Comparison of ENCODE assay signal across 22 cellular contexts in the genomic region with DNA sequence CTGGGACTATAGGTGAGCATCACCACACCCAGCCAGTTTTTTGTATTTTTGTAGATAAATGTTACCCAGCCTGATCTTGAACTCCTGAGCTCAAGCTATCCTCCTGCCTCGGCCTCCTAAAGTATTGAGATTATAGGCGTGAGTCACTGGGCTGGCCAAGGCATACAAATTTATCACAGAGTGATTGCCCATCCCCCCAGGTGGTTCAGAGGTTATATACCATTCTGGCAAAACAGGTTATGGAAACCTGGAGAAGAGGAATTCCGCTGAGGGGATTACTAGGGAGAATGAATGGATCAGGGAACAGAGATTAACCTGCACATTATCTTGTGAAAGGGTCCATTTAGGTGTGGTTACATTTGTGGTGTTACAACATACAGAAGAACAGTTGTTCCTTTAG. TPM values are rescaled to one million over a fixed set of nuclear protein-coding genes. Genes with fewer than 3 reads are reported as not detected.
DNase-seq lines count a peak whose midpoint lies in the region; ATAC-seq and TF ChIP-seq lines count a peak whose summit lies in the region.
"Had no signal": no experiment of that assay in that cellular context is flagged by ENCODE, and none has a peak within 500 bp of the region (broad histone marks: within the 10 kb centered on the region; RNA-seq: fewer than 3 reads in every experiment).

No MANE protein-coding gene starts in this region.

- H3K27ac Mint-ChIP-seq in activated CD8-positive, alpha-beta T cell treated with anti-CD3 and anti-CD28 coated beads, Interleukin-2, amount 10 ng/mL, durations not matched to agents 7 days and 5 days, result peak overlapping the region; percentile 63
- H3K27ac Mint-ChIP-seq in activated CD8-positive, alpha-beta T cell treated with anti-CD3 and anti-CD28 coated beads for 36 hours, result no peak overlapping the region
- peak overlapping the region; percentile 52 for H3K27ac Mint-ChIP-seq in WTC11

- CTCF ChIA-PET in activated CD8-positive, alpha-beta T cell treated with anti-CD3 and anti-CD28 coated beads, Interleukin-2, amount 10 ng/mL, durations not matched to agents 7 days and 5 days (lab: Charles Lee), result interaction anchor here (0.6 to 1.5 kb wide), 3 partner anchors 9 to 854 kb away, joined by 3 to 4 read pairs (median 3); no protein-coding TSS in a partner anchor
- CTCF ChIA-PET in activated CD8-positive, alpha-beta T cell treated with anti-CD3 and anti-CD28 coated beads for 36 hours (lab: Charles Lee), result interaction anchor here (0.7 to 0.8 kb wide), 2 partner anchors 96 to 124 kb away, joined by 3 read pairs; no protein-coding TSS in a partner anchor
- CTCF ChIA-PET in WTC11 (lab: Charles Lee), result no interaction called here

- peaks cover 42% of the 10 kb centered on the region for H3K36me3 Mint-ChIP-seq in activated CD8-positive, alpha-beta T cell treated with anti-CD3 and anti-CD28 coated beads, Interleukin-2, amount 10 ng/mL, durations not matched to agents 7 days and 5 days (ENCODE audit: low read depth)
- peaks cover 21% of the 10 kb centered on the region for H3K36me3 Mint-ChIP-seq in activated CD8-positive, alpha-beta T cell treated with anti-CD3 and anti-CD28 coated beads for 36 hours (ENCODE audit: low read depth)
- peaks cover 29% of the 10 kb centered on the region for H3K36me3 Mint-ChIP-seq in WTC11

- POLR2A ChIA-PET in activated CD8-positive, alpha-beta T cell treated with anti-CD3 and anti-CD28 coated beads, Interleukin-2, amount 10 ng/mL, durations not matched to agents 7 days and 5 days (lab: Charles Lee), result no interaction called here
- POLR2A ChIA-PET in activated CD8-positive, alpha-beta T cell treated with anti-CD3 and anti-CD28 coated beads for 36 hours (lab: Charles Lee), result interaction anchor here (3.4 kb wide), 1 partner anchor 8 kb away, joined by 18 read pairs; the partner anchor contains the start of genes ATG13 and HARBI1
- POLR2A ChIA-PET in WTC11 (lab: Charles Lee), result no interaction called here

- no peak for DNase-seq in activated CD8-positive, alpha-beta T cell treated with anti-CD3 and anti-CD28 coated beads, Interleukin-2, amount 10 ng/mL, durations not matched to agents 7 days and 5 days
- DNase-seq in activated CD8-positive, alpha-beta T cell treated with anti-CD3 and anti-CD28 coated beads for 36 hours, result no peak
- DNase-seq in WTC11 (ENCODE audit: low spot score), result no peak
- peak; percentile 65 for DNase-seq in islet precursor cell
- DNase-seq in NOMO-1 (lab: John Stamatoyannopoulos, UW; ENCODE audit: unreplicated experiment in 2 of 2), result no peak
- no peak for DNase-seq in NCI-H187 (lab: John Stamatoyannopoulos, UW)
- DNase-seq in activated effector memory CD4-positive, alpha-beta T cell treated with anti-CD3 and anti-CD28 coated beads, Interleukin-2, amount 50 U/mL, for 16 hours, result no peak
- no peak for DNase-seq in stimulated activated CD4-positive, alpha-beta T cell treated with anti-CD3 and anti-CD28 coated beads, Interleukin-2, amount 100 ng/mL, for 48 hours
- DNase-seq: 8988T, COR-L47, DMS153, EL, GM23248, NCI-H1105, NCI-H2081 treated with DMSO at 0.1 percent for 48 hours, NCI-H510A, NCI-H774, OCI-M1, SHP77 had no signal

- H3K4me3 Mint-ChIP-seq in activated CD8-positive, alpha-beta T cell treated with anti-CD3 and anti-CD28 coated beads, Interleukin-2, amount 10 ng/mL, durations not matched to agents 7 days and 5 days, result no peak overlapping the region
- H3K4me3 Mint-ChIP-seq in activated CD8-positive, alpha-beta T cell treated with anti-CD3 and anti-CD28 coated beads for 36 hours, result no peak overlapping the region
- H3K4me3 Mint-ChIP-seq in WTC11, result no peak overlapping the region
- H3K4me3 Mint-ChIP-seq: CD14-positive monocyte had no signal

- no peaks in the 10 kb centered on the region for H3K9me3 Mint-ChIP-seq in activated CD8-positive, alpha-beta T cell treated with anti-CD3 and anti-CD28 coated beads, Interleukin-2, amount 10 ng/mL, durations not matched to agents 7 days and 5 days (ENCODE audit: insufficient read depth)
- H3K9me3 Mint-ChIP-seq in activated CD8-positive, alpha-beta T cell treated with anti-CD3 and anti-CD28 coated beads for 36 hours, result no peaks in the 10 kb centered on the region
- no peaks in the 10 kb centered on the region for H3K9me3 Mint-ChIP-seq in WTC11

- no peak for TF ChIP-seq CTCF in activated CD8-positive, alpha-beta T cell treated with anti-CD3 and anti-CD28 coated beads for 36 hours (IDR thresholded peaks at IDR 0.05)
- TF ChIP-seq CTCF in WTC11 (IDR thresholded peaks at IDR 0.05), result no peak

- H3K27me3 Mint-ChIP-seq in activated CD8-positive, alpha-beta T cell treated with anti-CD3 and anti-CD28 coated beads, Interleukin-2, amount 10 ng/mL, durations not matched to agents 7 days and 5 days (ENCODE audit: low read depth), result no peaks in the 10 kb centered on the region
- H3K27me3 Mint-ChIP-seq in activated CD8-positive, alpha-beta T cell treated with anti-CD3 and anti-CD28 coated beads for 36 hours, result no peaks in the 10 kb centered on the region
- H3K27me3 Mint-ChIP-seq in WTC11 (ENCODE audit: low read depth), result no peaks in the 10 kb centered on the region

- intact Hi-C loops in activated CD8-positive, alpha-beta T cell treated with anti-CD3 and anti-CD28 coated beads for 36 hours (cut with micrococcal nuclease), result no loop called here

- ATAC-seq in activated CD8-positive, alpha-beta T cell treated with anti-CD3 and anti-CD28 coated beads, Interleukin-2, amount 10 ng/mL, durations not matched to agents 7 days and 5 days, result no peak
- ATAC-seq in activated CD8-positive, alpha-beta T cell treated with anti-CD3 and anti-CD28 coated beads for 36 hours, result no peak
- no peak for ATAC-seq in WTC11
- ATAC-seq: GM12878, K562 had no signal

- H3K4me1 Mint-ChIP-seq in activated CD8-positive, alpha-beta T cell treated with anti-CD3 and anti-CD28 coated beads, Interleukin-2, amount 10 ng/mL, durations not matched to agents 7 days and 5 days (ENCODE audit: low read depth), result peaks cover 9% of the 10 kb centered on the region
- peaks cover 18% of the 10 kb centered on the region for H3K4me1 Mint-ChIP-seq in activated CD8-positive, alpha-beta T cell treated with anti-CD3 and anti-CD28 coated beads for 36 hours (ENCODE audit: low read depth)
- no peaks in the 10 kb centered on the region for H3K4me1 Mint-ChIP-seq in WTC11

TF ChIP-seq in WTC11, 78 proteins besides CTCF, POLR2A, EP300 and RAD21 (continues in another document):
- TF ChIP-seq, protein P1, sequence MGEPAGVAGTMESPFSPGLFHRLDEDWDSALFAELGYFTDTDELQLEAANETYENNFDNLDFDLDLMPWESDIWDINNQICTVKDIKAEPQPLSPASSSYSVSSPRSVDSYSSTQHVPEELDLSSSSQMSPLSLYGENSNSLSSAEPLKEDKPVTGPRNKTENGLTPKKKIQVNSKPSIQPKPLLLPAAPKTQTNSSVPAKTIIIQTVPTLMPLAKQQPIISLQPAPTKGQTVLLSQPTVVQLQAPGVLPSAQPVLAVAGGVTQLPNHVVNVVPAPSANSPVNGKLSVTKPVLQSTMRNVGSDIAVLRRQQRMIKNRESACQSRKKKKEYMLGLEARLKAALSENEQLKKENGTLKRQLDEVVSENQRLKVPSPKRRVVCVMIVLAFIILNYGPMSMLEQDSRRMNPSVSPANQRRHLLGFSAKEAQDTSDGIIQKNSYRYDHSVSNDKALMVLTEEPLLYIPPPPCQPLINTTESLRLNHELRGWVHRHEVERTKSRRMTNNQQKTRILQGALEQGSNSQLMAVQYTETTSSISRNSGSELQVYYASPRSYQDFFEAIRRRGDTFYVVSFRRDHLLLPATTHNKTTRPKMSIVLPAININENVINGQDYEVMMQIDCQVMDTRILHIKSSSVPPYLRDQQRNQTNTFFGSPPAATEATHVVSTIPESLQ (CRISPR knock-in tag; IDR thresholded peaks at IDR 0.05), result no peak
- TF ChIP-seq FOXK1 (CRISPR knock-in tag; IDR thresholded peaks at IDR 0.05) (no peak), IRF2 (CRISPR knock-in tag; IDR thresholded peaks at IDR 0.05; ENCODE audit: borderline replicate concordance, low read depth) (no peak), E2F5 (CRISPR knock-in tag; IDR thresholded peaks at IDR 0.05) (no peak), RORB (CRISPR knock-in tag; IDR thresholded peaks at IDR 0.05) (no peak), ATF3 (CRISPR knock-in tag; conservative IDR thresholded peaks at IDR 0.05) (no peak), NR3C1 (CRISPR knock-in tag; conservative IDR thresholded peaks at IDR 0.05; ENCODE audit: low read depth) (no peak), JUN (CRISPR knock-in tag; IDR thresholded peaks at IDR 0.05) (no peak)
- TF ChIP-seq, protein P2, sequence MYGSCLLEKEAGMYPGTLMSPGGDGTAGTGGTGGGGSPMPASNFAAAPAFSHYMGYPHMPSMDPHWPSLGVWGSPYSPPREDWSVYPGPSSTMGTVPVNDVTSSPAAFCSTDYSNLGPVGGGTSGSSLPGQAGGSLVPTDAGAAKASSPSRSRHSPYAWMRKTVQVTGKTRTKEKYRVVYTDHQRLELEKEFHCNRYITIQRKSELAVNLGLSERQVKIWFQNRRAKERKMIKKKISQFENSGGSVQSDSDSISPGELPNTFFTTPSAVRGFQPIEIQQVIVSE (CRISPR knock-in tag; IDR thresholded peaks at IDR 0.05; ENCODE audit: borderline replicate concordance), result no peak

RNA-seq across cellular contexts. Expression of gene ATG13, which starts 8.1 kb away (rescaled TPM):
- 10 to 100 TPM; 57.8 to 58.4 TPM for total RNA-seq in activated CD8-positive, alpha-beta T cell treated with anti-CD3 and anti-CD28 coated beads, Interleukin-2, amount 10 ng/mL, durations not matched to agents 7 days and 5 days
- total RNA-seq in activated CD8-positive, alpha-beta T cell treated with anti-CD3 and anti-CD28 coated beads for 36 hours, result 10 to 100 TPM; 53.4 to 61.2 TPM
- total RNA-seq in WTC11 (2021), result 73.4 to 85.4 TPM (median 81.7 TPM) in 3 replicates

RNA-seq across cellular contexts. Expression of gene HARBI1, which starts 8.4 kb away (rescaled TPM):
- 1 to 10 TPM; 5.0 to 6.7 TPM for total RNA-seq in activated CD8-positive, alpha-beta T cell treated with anti-CD3 and anti-CD28 coated beads, Interleukin-2, amount 10 ng/mL, durations not matched to agents 7 days and 5 days
- total RNA-seq in activated CD8-positive, alpha-beta T cell treated with anti-CD3 and anti-CD28 coated beads for 36 hours, result 1 to 10 TPM; 3.1 to 3.3 TPM
- 4.4 to 5.6 TPM (median 5.2 TPM) in 3 replicates for total RNA-seq in WTC11 (2021)

RNA-seq across cellular contexts. Expression of gene AMBRA1, which starts 31.6 kb away (rescaled TPM):
- total RNA-seq in activated CD8-positive, alpha-beta T cell treated with anti-CD3 and anti-CD28 coated beads, Interleukin-2, amount 10 ng/mL, durations not matched to agents 7 days and 5 days, result 10 to 100 TPM; 34.0 to 35.1 TPM
- total RNA-seq in activated CD8-positive, alpha-beta T cell treated with anti-CD3 and anti-CD28 coated beads for 36 hours, result 10 to 100 TPM; 24.0 to 24.1 TPM
- total RNA-seq in WTC11 (2021), result 29.8 to 35.0 TPM (median 32.2 TPM) in 3 replicates
